In genomic region chr2:216606551-216607527, GRCh38 we compare ENCODE assay signal across 9 cellular contexts. TPM values are rescaled to one million over a fixed set of nuclear protein-coding genes. Genes with fewer than 3 reads are reported as not detected.
DNase-seq lines count a peak whose midpoint lies in the region; ATAC-seq, FAIRE-seq and TF ChIP-seq lines count a peak whose summit lies in the region.
"Had no signal": no experiment of that assay in that cellular context is flagged by ENCODE, and none has a peak within 500 bp of the region (broad histone marks: within the 10 kb centered on the region; RNA-seq: fewer than 3 reads in every experiment).

No MANE protein-coding gene starts in this region.

- no peak for TF ChIP-seq POLR2A in GM12892 (IDR thresholded peaks at IDR 0.05; ENCODE audit: low read depth, low read length)

- peak; percentile 89 for ATAC-seq in activated T-helper 17 cell treated with anti-CD3 and anti-CD28 coated beads, Interleukin-2, amount 50 U/mL, for 72 hours (replicated peaks)
- ATAC-seq: HCT116 had no signal

- peak; percentile 74 for FAIRE-seq in GM12892 (lab: Jason Lieb, UNC)

- H3K9me3 Mint-ChIP-seq in activated T-helper 17 cell treated with anti-CD3 and anti-CD28 coated beads, Interleukin-2, amount 50 U/mL, for 72 hours, result peaks cover 3% of the 10 kb centered on the region

- H3K4me1 Mint-ChIP-seq in activated T-helper 17 cell treated with anti-CD3 and anti-CD28 coated beads, Interleukin-2, amount 50 U/mL, for 72 hours, result peaks cover 9% of the 10 kb centered on the region

- DNase-seq in GM12892 (ENCODE audit: insufficient read length) (peak; percentile 52), H7 (peak; percentile 81), NCI-H146 treated with DMSO at 0.1 percent for 48 hours (lab: John Stamatoyannopoulos, UW; ENCODE audit: unreplicated experiment) (peak; percentile 76), SW 1271 (lab: John Stamatoyannopoulos, UW) (no peak), T-helper 9 cell (no peak), LoVo (ENCODE audit: low spot score) (no peak)
- DNase-seq in stimulated activated CD4-positive, alpha-beta T cell treated with anti-CD3 and anti-CD28 coated beads, Interleukin-15, amount 100 ng/mL, for 48 hours (ENCODE audit: low read depth in 2 of 2), result peak; percentile 66 to 80

- H3K4me3 Mint-ChIP-seq in activated T-helper 17 cell treated with anti-CD3 and anti-CD28 coated beads, Interleukin-2, amount 50 U/mL, for 72 hours, result peak overlapping the region; percentile 84

- H3K27me3 ChIP-seq in H7 (ENCODE audit: control insufficient read depth, insufficient read depth, low read length), result peaks cover 9% of the 10 kb centered on the region

- H3K27ac Mint-ChIP-seq in activated T-helper 17 cell treated with anti-CD3 and anti-CD28 coated beads, Interleukin-2, amount 50 U/mL, for 72 hours, result peak overlapping the region; percentile 98

- peak overlapping the region; percentile 28; the same call in 1 of the 2 replicates for H3K4me3 ChIP-seq in H7 (ENCODE audit: insufficient read depth, low read depth, low read length)

- H3K36me3 Mint-ChIP-seq in activated T-helper 17 cell treated with anti-CD3 and anti-CD28 coated beads, Interleukin-2, amount 50 U/mL, for 72 hours (ENCODE audit: low read depth), result peaks cover 9% of the 10 kb centered on the region

- peaks cover 40% of the 10 kb centered on the region for H3K27me3 Mint-ChIP-seq in activated T-helper 17 cell treated with anti-CD3 and anti-CD28 coated beads, Interleukin-2, amount 50 U/mL, for 72 hours

- no peaks in the 10 kb centered on the region for H3K36me3 ChIP-seq in H7 (replicated peaks; ENCODE audit: control insufficient read depth, insufficient read depth, low read length)

RNA-seq across cellular contexts. Expression of gene IGFBP2, which starts 26.4 kb away (rescaled TPM):
- polyA plus RNA-seq in GM12892 (2012; ENCODE audit: missing spikeins), result 1.5 TPM
- 848 and 859 TPM in 2 replicates for total RNA-seq in H7 (2014; rRNA removed; shearing (Covaris generic))
- total RNA-seq in activated T-helper 17 cell treated with anti-CD3 and anti-CD28 coated beads, Interleukin-2, amount 50 U/mL, for 72 hours, result under 1 TPM in 1 of 2 donors, not detected in 1; 0.32 TPM

Comparison
In these comparisons a context has a peak if more than half of its experiments do, and no peak if none do; other contexts are left out.
1. DNase-seq: peak in GM12892 (single experiment), H7 (single experiment), NCI-H146 treated with DMSO at 0.1 percent for 48 hours (single experiment) and stimulated activated CD4-positive, alpha-beta T cell treated with anti-CD3 and anti-CD28 coated beads, Interleukin-15, amount 100 ng/mL, for 48 hours (2 of 2); none in SW 1271 (0 of 2), T-helper 9 cell (single experiment) and LoVo (single experiment).
2. RNA of gene IGFBP2, which starts 26.4 kb away (total RNA-seq): 848 to 859 TPM in H7; 0.32 TPM in activated T-helper 17 cell treated with anti-CD3 and anti-CD28 coated beads, Interleukin-2, amount 50 U/mL, for 72 hours; every median in the first group is over 100 times any median in the second.